ENCODE assay signal across 8 cellular contexts in the genomic region with DNA sequence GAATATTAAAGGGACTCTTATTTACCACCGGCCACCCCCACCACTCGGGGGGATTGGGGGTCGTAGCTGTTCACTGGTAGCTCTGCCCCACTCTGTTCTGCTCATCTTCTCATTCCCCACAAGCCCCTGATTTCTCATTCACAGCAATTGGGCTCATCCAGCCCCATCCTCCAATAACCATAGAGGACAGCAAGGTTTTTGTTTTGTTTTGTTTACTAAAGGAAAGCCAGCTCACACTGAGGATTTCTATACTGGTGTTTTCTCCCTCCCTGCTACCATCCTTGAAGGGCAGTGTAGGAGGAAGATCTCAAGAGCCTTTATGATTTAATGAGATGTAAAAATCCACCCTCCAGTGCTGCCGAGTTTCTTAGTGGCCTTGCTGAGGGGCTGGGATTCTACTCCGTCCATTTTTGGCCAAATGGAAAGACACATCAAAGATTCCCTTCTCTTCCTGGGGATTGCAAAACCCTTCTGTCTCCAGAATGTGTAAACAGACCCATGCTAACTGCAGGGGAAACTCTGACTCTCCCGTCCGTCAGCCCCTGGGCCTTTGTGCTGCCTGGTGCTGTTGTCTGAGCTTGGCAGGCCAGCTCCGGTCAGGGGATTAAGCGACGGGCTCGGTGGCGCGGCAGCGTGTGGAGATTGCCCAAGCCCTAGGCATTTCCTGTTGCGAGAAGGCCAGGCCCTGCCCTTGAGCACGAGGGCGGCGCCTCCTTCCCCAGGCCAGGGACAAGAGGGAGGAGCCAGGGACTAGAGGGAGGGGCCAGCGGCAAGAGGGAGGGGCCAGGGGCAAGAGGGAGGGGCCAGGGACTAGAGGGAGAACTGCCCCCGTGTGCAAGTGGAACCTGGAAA.
A peak's percentile ranks its signal among the peaks of the same experiment; 100 is the strongest.
DNase-seq lines count a peak whose midpoint lies in the region; ATAC-seq and TF ChIP-seq lines count a peak whose summit lies in the region.

No MANE protein-coding gene starts in this region.

- no peaks in the 10 kb centered on the region for H3K36me3 Mint-ChIP-seq in activated CD8-positive, alpha-beta T cell treated with anti-CD3 and anti-CD28 coated beads for 36 hours (ENCODE audit: low read depth)
- no peaks in the 10 kb centered on the region for H3K36me3 Mint-ChIP-seq in activated CD8-positive, alpha-beta T cell treated with anti-CD3 and anti-CD28 coated beads, Interleukin-2, amount 10 ng/mL, durations not matched to agents 7 days and 5 days (ENCODE audit: low read depth)

- TF ChIP-seq POLR2A in erythroblast (IDR thresholded peaks at IDR 0.05; ENCODE audit: low read length), result no peak
- TF ChIP-seq POLR2A in upper lobe of left lung (IDR thresholded peaks at IDR 0.05), result peak in 1 of 4 donors; percentile 78

- peaks cover 13% of the 10 kb centered on the region for H3K27me3 Mint-ChIP-seq in activated CD8-positive, alpha-beta T cell treated with anti-CD3 and anti-CD28 coated beads for 36 hours
- H3K27me3 Mint-ChIP-seq in activated CD8-positive, alpha-beta T cell treated with anti-CD3 and anti-CD28 coated beads, Interleukin-2, amount 10 ng/mL, durations not matched to agents 7 days and 5 days (ENCODE audit: low read depth), result peaks cover 14% of the 10 kb centered on the region

- peak; percentile 74 for ATAC-seq in activated CD8-positive, alpha-beta T cell treated with anti-CD3 and anti-CD28 coated beads for 36 hours
- no peak for ATAC-seq in activated CD8-positive, alpha-beta T cell treated with anti-CD3 and anti-CD28 coated beads, Interleukin-2, amount 10 ng/mL, durations not matched to agents 7 days and 5 days
- ATAC-seq in upper lobe of left lung (ENCODE audit: low FRiP score in 2 of 2) (peak; percentile 94 to 95), HG02981 (IDR thresholded peaks at IDR 0.05; ENCODE audit: unreplicated experiment) (no peak)

- peak in 2 of 4 donors; percentile 73 to 95 for TF ChIP-seq EP300 in upper lobe of left lung (IDR thresholded peaks at IDR 0.05)

- H3K9me3 ChIP-seq in mesodermal cell (ENCODE audit: control insufficient read depth, low read length), result no peaks in the 10 kb centered on the region
- no peaks in the 10 kb centered on the region for H3K9me3 ChIP-seq in upper lobe of left lung

- POLR2A ChIA-PET in activated CD8-positive, alpha-beta T cell treated with anti-CD3 and anti-CD28 coated beads for 36 hours (lab: Charles Lee), result no interaction called here
- POLR2A ChIA-PET in activated CD8-positive, alpha-beta T cell treated with anti-CD3 and anti-CD28 coated beads, Interleukin-2, amount 10 ng/mL, durations not matched to agents 7 days and 5 days (lab: Charles Lee), result no interaction called here

- H3K4me1 ChIP-seq in mesodermal cell (ENCODE audit: control insufficient read depth, insufficient read depth, low read length, poor library complexity, severe bottlenecking), result peaks cover 33% of the 10 kb centered on the region
- peaks cover 23 to 37% (median 27%) of the 10 kb centered on the region in 4 donors for H3K4me1 ChIP-seq in upper lobe of left lung

- TF ChIP-seq CTCF in activated CD8-positive, alpha-beta T cell treated with anti-CD3 and anti-CD28 coated beads for 36 hours (IDR thresholded peaks at IDR 0.05), result no peak
- TF ChIP-seq CTCF in upper lobe of left lung (IDR thresholded peaks at IDR 0.05), result no peak

- intact Hi-C loops in activated CD8-positive, alpha-beta T cell treated with anti-CD3 and anti-CD28 coated beads for 36 hours (cut with micrococcal nuclease), result no loop called here

- DNase-seq in activated CD8-positive, alpha-beta T cell treated with anti-CD3 and anti-CD28 coated beads for 36 hours, result peak; percentile 5
- DNase-seq in activated CD8-positive, alpha-beta T cell treated with anti-CD3 and anti-CD28 coated beads, Interleukin-2, amount 10 ng/mL, durations not matched to agents 7 days and 5 days, result no peak
- peak; percentile 87 for DNase-seq in SIG-M5 treated with dmso at 0.1 percent for 504 hours (lab: John Stamatoyannopoulos, UW; ENCODE audit: unreplicated experiment)
- peak; percentile 85 to 89 for DNase-seq in erythroblast (lab: John Stamatoyannopoulos, UW)
- DNase-seq in upper lobe of left lung, result peak; percentile 93 to 94
- DNase-seq in SHP77 treated with DMSO at 0.1 percent for 48 hours (lab: John Stamatoyannopoulos, UW), result no peak

- H3K36me3 ChIP-seq in mesodermal cell (ENCODE audit: control insufficient read depth, insufficient read depth, low read length) (peaks cover 68% of the 10 kb centered on the region), upper lobe of left lung (peaks cover 0 to 7% (median 0%) of the 10 kb centered on the region in 4 donors)

- H3K9me3 Mint-ChIP-seq in activated CD8-positive, alpha-beta T cell treated with anti-CD3 and anti-CD28 coated beads for 36 hours, result no peaks in the 10 kb centered on the region
- no peaks in the 10 kb centered on the region for H3K9me3 Mint-ChIP-seq in activated CD8-positive, alpha-beta T cell treated with anti-CD3 and anti-CD28 coated beads, Interleukin-2, amount 10 ng/mL, durations not matched to agents 7 days and 5 days (ENCODE audit: insufficient read depth)

- H3K27ac ChIP-seq in mesodermal cell (ENCODE audit: low read depth, low read length, severe bottlenecking) (peak overlapping the region; percentile 99), upper lobe of left lung (peak overlapping the region; percentile 89 to 91 (median 91))

- H3K4me3 Mint-ChIP-seq in activated CD8-positive, alpha-beta T cell treated with anti-CD3 and anti-CD28 coated beads for 36 hours, result no peak overlapping the region
- no peak overlapping the region for H3K4me3 Mint-ChIP-seq in activated CD8-positive, alpha-beta T cell treated with anti-CD3 and anti-CD28 coated beads, Interleukin-2, amount 10 ng/mL, durations not matched to agents 7 days and 5 days

- H3K27me3 ChIP-seq in upper lobe of left lung, result no peaks in the 10 kb centered on the region

- CTCF ChIA-PET in activated CD8-positive, alpha-beta T cell treated with anti-CD3 and anti-CD28 coated beads for 36 hours (lab: Charles Lee), result interaction anchor here (1.0 kb wide), 1 partner anchor 235 kb away, joined by 3 read pairs; no protein-coding TSS in a partner anchor
- CTCF ChIA-PET in activated CD8-positive, alpha-beta T cell treated with anti-CD3 and anti-CD28 coated beads, Interleukin-2, amount 10 ng/mL, durations not matched to agents 7 days and 5 days (lab: Charles Lee), result interaction anchor here (1.0 kb wide), 1 partner anchor 15 kb away, joined by 3 read pairs; no protein-coding TSS in a partner anchor

- peaks cover 4% of the 10 kb centered on the region for H3K4me1 Mint-ChIP-seq in activated CD8-positive, alpha-beta T cell treated with anti-CD3 and anti-CD28 coated beads for 36 hours (ENCODE audit: low read depth)
- peaks cover 4% of the 10 kb centered on the region for H3K4me1 Mint-ChIP-seq in activated CD8-positive, alpha-beta T cell treated with anti-CD3 and anti-CD28 coated beads, Interleukin-2, amount 10 ng/mL, durations not matched to agents 7 days and 5 days (ENCODE audit: low read depth)

- 25 to 44% methylated on average over 11 to 15 of the region's 20 CpGs for WGBS in mesodermal cell (ENCODE audit: insufficient coverage in 2 of 2), 2 experiments
- 30 to 44% methylated on average over 17 to 20 of the region's 20 CpGs for WGBS in upper lobe of left lung, 2 donors

- H3K27ac Mint-ChIP-seq in activated CD8-positive, alpha-beta T cell treated with anti-CD3 and anti-CD28 coated beads for 36 hours, result no peak overlapping the region
- no peak overlapping the region for H3K27ac Mint-ChIP-seq in activated CD8-positive, alpha-beta T cell treated with anti-CD3 and anti-CD28 coated beads, Interleukin-2, amount 10 ng/mL, durations not matched to agents 7 days and 5 days

- H3K4me3 ChIP-seq in mesodermal cell (ENCODE audit: extremely low read depth, insufficient read depth, low read length, poor library complexity, severe bottlenecking) (no peak overlapping the region), upper lobe of left lung (peak overlapping the region in 1 of 4 donors; percentile 14)

Comparison
In these comparisons a context has a peak if more than half of its experiments do, and no peak if none do; other contexts are left out.
1. ATAC-seq: peak in activated CD8-positive, alpha-beta T cell treated with anti-CD3 and anti-CD28 coated beads for 36 hours (single experiment) and upper lobe of left lung (2 of 2); none in activated CD8-positive, alpha-beta T cell treated with anti-CD3 and anti-CD28 coated beads, Interleukin-2, amount 10 ng/mL, durations not matched to agents 7 days and 5 days (single experiment) and HG02981 (single experiment).
2. DNase-seq: peak in activated CD8-positive, alpha-beta T cell treated with anti-CD3 and anti-CD28 coated beads for 36 hours (single experiment), SIG-M5 treated with dmso at 0.1 percent for 504 hours (single experiment), erythroblast (2 of 2) and upper lobe of left lung (2 of 2); none in activated CD8-positive, alpha-beta T cell treated with anti-CD3 and anti-CD28 coated beads, Interleukin-2, amount 10 ng/mL, durations not matched to agents 7 days and 5 days (single experiment) and SHP77 treated with DMSO at 0.1 percent for 48 hours (single experiment).